In genomic region chr3:58009749-58010535, GRCh38 we compare ENCODE assay signal across 8 cellular contexts. TPM values are rescaled to one million over a fixed set of nuclear protein-coding genes. Genes with fewer than 3 reads are reported as not detected.
DNase-seq lines count a peak whose midpoint lies in the region; ATAC-seq and TF ChIP-seq lines count a peak whose summit lies in the region.

No MANE protein-coding gene starts in this region.

- no peak overlapping the region for H2AFZ ChIP-seq in Karpas-422 (ENCODE audit: low read length)

- no peaks in the 10 kb centered on the region for H3K9me3 Mint-ChIP-seq in dendritic cell treated with granulocyte-macrophage colony-stimulating factor and Interleukin-4, amounts not matched to agents 40 ng/mL and 50 ng/mL, for 4 days
- no peaks in the 10 kb centered on the region for H3K9me3 Mint-ChIP-seq in naive thymus-derived CD8-positive, alpha-beta T cell

- POLR2A ChIA-PET in naive thymus-derived CD8-positive, alpha-beta T cell (lab: Charles Lee), result interaction anchor here (0.6 to 3.0 kb wide), 7 partner anchors 25 to 164 kb away, joined by 4 to 24 read pairs (median 6); no protein-coding TSS in a partner anchor

- no peak overlapping the region for H3K27ac Mint-ChIP-seq in dendritic cell treated with granulocyte-macrophage colony-stimulating factor and Interleukin-4, amounts not matched to agents 40 ng/mL and 50 ng/mL, for 4 days
- H3K27ac Mint-ChIP-seq in naive thymus-derived CD8-positive, alpha-beta T cell, result peak overlapping the region; percentile 33 to 94 (median 86)

- no peaks in the 10 kb centered on the region for H3K36me3 ChIP-seq in Karpas-422 (ENCODE audit: insufficient read depth, low read length)

- no peak for TF ChIP-seq CTCF in C4-2B (conservative IDR thresholded peaks at IDR 0.05)

- peak overlapping the region; percentile 78 for H3K4me2 ChIP-seq in Karpas-422 (ENCODE audit: low read depth, low read length, poor library complexity, severe bottlenecking)

- intact Hi-C loops in dendritic cell treated with granulocyte-macrophage colony-stimulating factor and Interleukin-4, amounts not matched to agents 40 ng/mL and 50 ng/mL, for 4 days (cut with micrococcal nuclease), result loop anchor here (5.0 to 10.0 kb wide), 2 partner anchors 167 to 295 kb away; partner anchors contain the start of genes HTD2 and RPP14

- H3K4me1 ChIP-seq in Karpas-422 (ENCODE audit: low read length), result peaks cover 13% of the 10 kb centered on the region

- no peak overlapping the region for H3K9ac ChIP-seq in Karpas-422 (ENCODE audit: low read length)

- peak in 1 of 2 donors; percentile 16 for ATAC-seq in naive thymus-derived CD8-positive, alpha-beta T cell
- ATAC-seq in GM21381 (IDR thresholded peaks at IDR 0.05; ENCODE audit: unreplicated experiment) (no peak), GM21619 (IDR thresholded peaks at IDR 0.05; ENCODE audit: unreplicated experiment) (no peak), HG03135 (IDR thresholded peaks at IDR 0.05; ENCODE audit: unreplicated experiment) (no peak)

- peaks cover 5% of the 10 kb centered on the region; the same call in 1 of the 2 replicates for H4K20me1 ChIP-seq in Karpas-422 (ENCODE audit: insufficient read depth, low read depth, low read length)

- H3K27me3 ChIP-seq in Karpas-422 (ENCODE audit: low read length), result no peaks in the 10 kb centered on the region

- peaks cover 5% of the 10 kb centered on the region for H3K27me3 Mint-ChIP-seq in dendritic cell treated with granulocyte-macrophage colony-stimulating factor and Interleukin-4, amounts not matched to agents 40 ng/mL and 50 ng/mL, for 4 days
- H3K27me3 Mint-ChIP-seq in naive thymus-derived CD8-positive, alpha-beta T cell, result no peaks in the 10 kb centered on the region

- no peaks in the 10 kb centered on the region for H3K9me3 ChIP-seq in Karpas-422 (ENCODE audit: low read length)

- H3K79me2 ChIP-seq in Karpas-422 (ENCODE audit: low read length), result no peaks in the 10 kb centered on the region

- DNase-seq in Karpas-422 (no peak), inferior parietal cortex (ENCODE audit: extremely low spot score) (no peak)
- peak in 4 of 10 donors; percentile 7 to 39 (median 33) for DNase-seq in naive thymus-derived CD8-positive, alpha-beta T cell

- H3K9me2 ChIP-seq in Karpas-422 (replicated peaks; ENCODE audit: insufficient read depth, low read length), result no peaks in the 10 kb centered on the region

- peak overlapping the region; percentile 96 for H3K27ac ChIP-seq in C4-2B
- H3K27ac ChIP-seq in Karpas-422 (ENCODE audit: low read length), result no peak overlapping the region

- H3K4me3 Mint-ChIP-seq in dendritic cell treated with granulocyte-macrophage colony-stimulating factor and Interleukin-4, amounts not matched to agents 40 ng/mL and 50 ng/mL, for 4 days, result peak overlapping the region; percentile 87
- H3K4me3 Mint-ChIP-seq in naive thymus-derived CD8-positive, alpha-beta T cell, result peak overlapping the region; percentile 80 to 96 (median 90)

- H3K36me3 Mint-ChIP-seq in dendritic cell treated with granulocyte-macrophage colony-stimulating factor and Interleukin-4, amounts not matched to agents 40 ng/mL and 50 ng/mL, for 4 days (ENCODE audit: low read depth), result no peaks in the 10 kb centered on the region
- H3K36me3 Mint-ChIP-seq in naive thymus-derived CD8-positive, alpha-beta T cell, result peaks cover 0 to 2% (median 0%) of the 10 kb centered on the region in 3 donors

- H3K4me1 Mint-ChIP-seq in dendritic cell treated with granulocyte-macrophage colony-stimulating factor and Interleukin-4, amounts not matched to agents 40 ng/mL and 50 ng/mL, for 4 days (ENCODE audit: low read depth), result peaks cover 35% of the 10 kb centered on the region
- H3K4me1 Mint-ChIP-seq in naive thymus-derived CD8-positive, alpha-beta T cell, result peaks cover 21 to 50% (median 44%) of the 10 kb centered on the region in 4 donors

- H3K4me3 ChIP-seq in Karpas-422 (ENCODE audit: low read length), result no peak overlapping the region

RNA-seq across cellular contexts. Expression of gene FLNB, which starts 1.7 kb away (rescaled TPM):
- 14.1 and 14.2 TPM in 2 replicates for total RNA-seq in Karpas-422 (2014; rRNA removed; shearing (Covaris generic); ENCODE audit: low replicate concordance)
- 10 to 100 TPM; 75.2 to 76.7 TPM for total RNA-seq in naive thymus-derived CD8-positive, alpha-beta T cell
- polyA plus RNA-seq in naive thymus-derived CD8-positive, alpha-beta T cell, result 10 to 100 TPM; 11.8 to 32.2 (median 24.4) TPM
